In the genomic region with DNA sequence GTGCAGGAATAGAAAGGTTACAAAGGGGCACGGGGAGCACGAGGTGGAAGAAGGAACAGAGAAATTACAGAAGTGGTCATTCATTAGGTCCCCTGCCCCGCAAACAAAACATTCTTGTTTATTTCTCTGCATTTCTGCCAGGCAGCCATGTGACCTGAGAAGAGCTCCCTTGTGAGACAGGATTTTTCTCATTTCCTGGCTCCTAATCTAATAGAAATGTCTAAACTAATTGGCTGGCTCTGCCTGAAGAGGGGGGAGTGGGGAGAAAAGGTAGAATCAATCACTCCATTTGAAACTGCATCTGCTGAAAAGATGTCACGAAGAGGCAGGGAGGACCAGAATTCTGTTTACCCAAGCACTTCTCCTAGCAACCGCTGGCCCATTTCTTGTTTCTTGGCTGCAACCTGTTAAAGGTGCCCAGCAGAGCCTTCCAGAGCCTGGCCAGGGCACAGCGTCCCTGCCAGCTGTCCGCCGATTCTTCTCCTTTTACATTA, we compare ENCODE assay signal across 15 cellular contexts.
A peak's percentile ranks its signal among the peaks of the same experiment; 100 is the strongest.
DNase-seq lines count a peak whose midpoint lies in the region; ATAC-seq and TF ChIP-seq lines count a peak whose summit lies in the region.
"Had no signal": no experiment of that assay in that cellular context is flagged by ENCODE, and none has a peak within 500 bp of the region (broad histone marks: within the 10 kb centered on the region; RNA-seq: fewer than 3 reads in every experiment).

No MANE protein-coding gene starts in this region.

- POLR2A ChIA-PET in RWPE1 (lab: Yijun Ruan, JAX; ENCODE audit: low non-redundant PET) = no interaction called here

- no peak overlapping the region for H3K27ac Mint-ChIP-seq in activated T-cell treated with anti-CD3 and anti-CD28 coated beads, Interleukin-2, amount 50 U/mL, for 72 hours
- H3K27ac Mint-ChIP-seq: stimulated activated naive B cell treated with anti-CD40 and anti-IgM and Interleukin-4, amounts not matched to agents 10 μg/mL and 1 μg/mL and 100 μg/mL, for 72 hours had no signal

- peaks cover 2 to 8% of the 10 kb centered on the region in 2 donors for H3K9me3 Mint-ChIP-seq in activated T-cell treated with anti-CD3 and anti-CD28 coated beads, Interleukin-2, amount 50 U/mL, for 72 hours
- H3K9me3 Mint-ChIP-seq: stimulated activated naive B cell treated with anti-CD40 and anti-IgM and Interleukin-4, amounts not matched to agents 10 μg/mL and 1 μg/mL and 100 μg/mL, for 72 hours had no signal

- no peaks in the 10 kb centered on the region for H3K4me1 Mint-ChIP-seq in activated T-cell treated with anti-CD3 and anti-CD28 coated beads, Interleukin-2, amount 50 U/mL, for 72 hours (ENCODE audit: low read depth)
- H3K4me1 Mint-ChIP-seq: stimulated activated naive B cell treated with anti-CD40 and anti-IgM and Interleukin-4, amounts not matched to agents 10 μg/mL and 1 μg/mL and 100 μg/mL, for 72 hours had no signal

- no peak for TF ChIP-seq CTCF in RWPE1 (conservative IDR thresholded peaks at IDR 0.05; ENCODE audit: low read depth)

- H3K36me3 Mint-ChIP-seq in activated T-cell treated with anti-CD3 and anti-CD28 coated beads, Interleukin-2, amount 50 U/mL, for 72 hours (ENCODE audit: insufficient read depth in 2 of 2) = peaks cover 0 to 3% of the 10 kb centered on the region in 2 donors
- H3K36me3 Mint-ChIP-seq: stimulated activated naive B cell treated with anti-CD40 and anti-IgM and Interleukin-4, amounts not matched to agents 10 μg/mL and 1 μg/mL and 100 μg/mL, for 72 hours had no signal

- H3K4me3 Mint-ChIP-seq in activated T-cell treated with anti-CD3 and anti-CD28 coated beads, Interleukin-2, amount 50 U/mL, for 72 hours = no peak overlapping the region
- H3K4me3 Mint-ChIP-seq: stimulated activated naive B cell treated with anti-CD40 and anti-IgM and Interleukin-4, amounts not matched to agents 10 μg/mL and 1 μg/mL and 100 μg/mL, for 72 hours had no signal

- CTCF ChIA-PET in RWPE1 (lab: Yijun Ruan, JAX) = no interaction called here

- no peak overlapping the region for H3K27ac ChIP-seq in RWPE1
- H3K27ac ChIP-seq: GM23248 had no signal

- no peaks in the 10 kb centered on the region for H3K27me3 Mint-ChIP-seq in activated T-cell treated with anti-CD3 and anti-CD28 coated beads, Interleukin-2, amount 50 U/mL, for 72 hours (ENCODE audit: low read depth)
- H3K27me3 Mint-ChIP-seq: stimulated activated naive B cell treated with anti-CD40 and anti-IgM and Interleukin-4, amounts not matched to agents 10 μg/mL and 1 μg/mL and 100 μg/mL, for 72 hours had no signal

- DNase-seq in DMS153 (lab: John Stamatoyannopoulos, UW) = peak; percentile 85
- DNase-seq in NCI-H2029 treated with DMSO at 0.1 percent for 48 hours (lab: John Stamatoyannopoulos, UW) = peak; percentile 60
- peak; percentile 28 for DNase-seq in astrocyte of the hippocampus (ENCODE audit: low read depth, low spot score)
- DNase-seq in nucleus accumbens (lab: John Stamatoyannopoulos, UW) = peak in 51 of 56 donors; percentile 4 to 85 (median 52)
- DNase-seq in kidney tubule cell (ENCODE audit: low spot score) = no peak
- no peak for DNase-seq in activated T-cell treated with anti-CD3 and anti-CD28 coated beads, Interleukin-2, amount 50 U/mL, for 72 hours
- DNase-seq in RWPE1 (ENCODE audit: low spot score) = no peak
- no peak for DNase-seq in A172 (ENCODE audit: low spot score)
- DNase-seq: activated T-cell treated with anti-CD3 and anti-CD28 coated beads, Interleukin-2, amount 50 U/mL, for 1 hour; EL; GM23248; stimulated activated CD4-positive, alpha-beta T cell treated with anti-CD3 and anti-CD28 coated beads, Interleukin-2, amount 100 ng/mL, for 48 hours; stimulated activated naive B cell treated with anti-CD40 and anti-IgM and Interleukin-4, amounts not matched to agents 10 μg/mL and 1 μg/mL and 100 μg/mL, for 72 hours; SW 1271 had no signal

- ATAC-seq in activated T-cell treated with anti-CD3 and anti-CD28 coated beads, Interleukin-2, amount 50 U/mL, for 72 hours (replicated peaks in 1 of 2) = no peak
- ATAC-seq: activated CD4-positive, CD25-positive, alpha-beta regulatory T cell treated with anti-CD3 and anti-CD28 coated beads, Interleukin-2, amount 50 U/mL, for 24 hours; stimulated activated naive B cell treated with anti-CD40 and anti-IgM and Interleukin-4, amounts not matched to agents 10 μg/mL and 1 μg/mL and 100 μg/mL, for 72 hours had no signal

Comparison
In these comparisons a context has a peak if more than half of its experiments do, and no peak if none do; other contexts are left out.
1. DNase-seq: peak in DMS153 (single experiment), NCI-H2029 treated with DMSO at 0.1 percent for 48 hours (single experiment), astrocyte of the hippocampus (single experiment) and nucleus accumbens (51 of 56); none in kidney tubule cell (single experiment), activated T-cell treated with anti-CD3 and anti-CD28 coated beads, Interleukin-2, amount 50 U/mL, for 72 hours (0 of 2), RWPE1 (single experiment) and A172 (single experiment).